29 cellular contexts compared by ENCODE assay signal in genomic region chr18:10417191-10417590, GRCh38. TPM values are rescaled to one million over a fixed set of nuclear protein-coding genes. Genes with fewer than 3 reads are reported as not detected.
DNase-seq lines count a peak whose midpoint lies in the region; FAIRE-seq and TF ChIP-seq lines count a peak whose summit lies in the region.
"Had no signal": no experiment of that assay in that cellular context is flagged by ENCODE, and none has a peak within 500 bp of the region (broad histone marks: within the 10 kb centered on the region; RNA-seq: fewer than 3 reads in every experiment).

No MANE protein-coding gene starts in this region.

- H3K4me1 ChIP-seq in esophagus muscularis mucosa (no peaks in the 10 kb centered on the region), prostate gland (replicated peaks) (no peaks in the 10 kb centered on the region), kidney (ENCODE audit: control insufficient read depth in 1 of 2, insufficient read depth in 1 of 2, low read depth in 1 of 2, low read length in 2 of 2) (no peaks in the 10 kb centered on the region)

- CTCF ChIA-PET in Calu3 (lab: Charles Lee) = no interaction called here

- no peaks in the 10 kb centered on the region for H3K27me3 ChIP-seq in esophagus muscularis mucosa
- no peaks in the 10 kb centered on the region for H3K27me3 ChIP-seq in prostate gland (replicated peaks; ENCODE audit: insufficient read depth)
- H3K27me3 ChIP-seq: heart right ventricle, sigmoid colon had no signal

- no peak overlapping the region for H3K9ac ChIP-seq in kidney (ENCODE audit: low read length in 2 of 2)

- H3K36me3 Mint-ChIP-seq in Calu3 (ENCODE audit: insufficient read depth, unreplicated experiment) = no peaks in the 10 kb centered on the region

- FAIRE-seq in kidney (lab: Jason Lieb, UNC) = no peak
- FAIRE-seq: GM19239, H54 had no signal

- no peak overlapping the region for H3K4me3 ChIP-seq in esophagus muscularis mucosa
- no peak overlapping the region for H3K4me3 ChIP-seq in prostate gland
- no peak overlapping the region for H3K4me3 ChIP-seq in kidney (ENCODE audit: low read length in 2 of 2)
- H3K4me3 ChIP-seq: heart right ventricle, sigmoid colon, thoracic aorta had no signal

- TF ChIP-seq POLR2A in esophagus muscularis mucosa (IDR thresholded peaks at IDR 0.05; ENCODE audit: low read depth) = no peak
- TF ChIP-seq POLR2A in prostate gland (IDR thresholded peaks at IDR 0.05) = no peak

- H3K9me3 Mint-ChIP-seq in Calu3 (ENCODE audit: low read depth, unreplicated experiment) = peaks cover 5% of the 10 kb centered on the region
- H3K9me3 Mint-ChIP-seq: activated T-cell treated with anti-CD3 and anti-CD28 coated beads, Interleukin-2, amount 50 U/mL, for 4 hours had no signal

- H3K36me3 ChIP-seq in esophagus muscularis mucosa (no peaks in the 10 kb centered on the region), prostate gland (no peaks in the 10 kb centered on the region), kidney (ENCODE audit: control insufficient read depth in 1 of 2, insufficient read depth in 2 of 2, low read length in 2 of 2) (no peaks in the 10 kb centered on the region)
- H3K36me3 ChIP-seq: heart right ventricle, sigmoid colon, thoracic aorta had no signal

- intact Hi-C loops in Calu3 (cut with micrococcal nuclease; ENCODE audit: unreplicated experiment) = no loop called here
- intact Hi-C loops in esophagus muscularis mucosa (cut with DNase I) = no loop called here
- intact Hi-C loops in prostate gland (cut with DNase I) = no loop called here
- intact Hi-C loops in kidney (cut with DNase I) = no loop called here

- no TSS peak for BruUV-seq in Calu3 (replicated peaks; lab: Mats Ljungman, UMichigan)

- H3K4me3 Mint-ChIP-seq in Calu3 (ENCODE audit: low read depth, unreplicated experiment) = no peak overlapping the region
- H3K4me3 Mint-ChIP-seq: activated CD4-positive, alpha-beta T cell treated with anti-CD3 and anti-CD28 coated beads for 36 hours; activated T-cell treated with anti-CD3 and anti-CD28 coated beads, Interleukin-2, amount 50 U/mL, for 4 hours had no signal

- H3K4me1 Mint-ChIP-seq in Calu3 (ENCODE audit: low read depth, unreplicated experiment) = no peaks in the 10 kb centered on the region
- H3K4me1 Mint-ChIP-seq: activated CD4-positive, alpha-beta T cell treated with anti-CD3 and anti-CD28 coated beads for 36 hours had no signal

- WGBS in esophagus muscularis mucosa = 96% methylated on average over 2 of the region's 3 CpGs
- WGBS in prostate gland = 47% methylated on average over 3 of the region's 3 CpGs

- no peak overlapping the region for H3K27ac ChIP-seq in esophagus muscularis mucosa (replicated peaks in 1 of 4)
- H3K27ac ChIP-seq in prostate gland = no peak overlapping the region
- H3K27ac ChIP-seq in kidney (ENCODE audit: low read depth in 2 of 2, low read length in 2 of 2) = no peak overlapping the region
- H3K27ac ChIP-seq: heart right ventricle, sigmoid colon had no signal

- H3K27ac Mint-ChIP-seq in Calu3 (ENCODE audit: unreplicated experiment) = no peak overlapping the region
- H3K27ac Mint-ChIP-seq: activated CD4-positive, alpha-beta T cell treated with anti-CD3 and anti-CD28 coated beads for 36 hours had no signal

- TF ChIP-seq EP300 in esophagus muscularis mucosa (IDR thresholded peaks at IDR 0.05) = no peak

- peak; percentile 28 for DNase-seq in Calu3
- DNase-seq in RPMI7951 (ENCODE audit: low read depth) = peak; percentile 27
- DNase-seq in esophagus muscularis mucosa (ENCODE audit: extremely low spot score) = peak; percentile 86
- peak; percentile 32 for DNase-seq in prostate gland (ENCODE audit: low spot score)
- DNase-seq in DMS153 (lab: John Stamatoyannopoulos, UW) = no peak
- no peak for DNase-seq in kidney
- DNase-seq in DMS53 (lab: John Stamatoyannopoulos, UW) = no peak
- no peak for DNase-seq in DMS114 treated with DMSO at 0.1 percent for 48 hours (lab: John Stamatoyannopoulos, UW; ENCODE audit: unreplicated experiment)
- DNase-seq: activated CD4-positive, alpha-beta T cell treated with anti-CD3 and anti-CD28 coated beads for 36 hours; activated gamma-delta T cell treated with Interleukin-2 at 50 U/mL for 16 hours; activated T-cell treated with anti-CD3 and anti-CD28 coated beads, Interleukin-2, amount 50 U/mL, for 4 hours; effector CD4-positive, alpha-beta T cell; foreskin melanocyte; heart right ventricle; left colon; mesendoderm; MM.1S; NCI-H1417 treated with DMSO at 0.1 percent for 48 hours; NCI-H2081 treated with DMSO at 0.1 percent for 48 hours; NCI-H774; Right ventricle myocardium superior; sigmoid colon; stimulated activated CD4-positive, alpha-beta T cell treated with anti-CD3 and anti-CD28 coated beads, Interleukin-15, amount 100 ng/mL, for 24 hours; stimulated activated naive CD4-positive, alpha-beta T cell treated with Interleukin-2 at 50 U/mL for 16 hours had no signal

- H3K27me3 Mint-ChIP-seq in Calu3 (ENCODE audit: unreplicated experiment) = peaks cover 34% of the 10 kb centered on the region

- TF ChIP-seq CTCF in Calu3 (IDR thresholded peaks at IDR 0.05; ENCODE audit: unreplicated experiment) (no peak), esophagus muscularis mucosa (IDR thresholded peaks at IDR 0.05) (no peak), prostate gland (IDR thresholded peaks at IDR 0.05) (no peak), kidney (IDR thresholded peaks at IDR 0.05; ENCODE audit: borderline replicate concordance, extremely low read depth, insufficient read depth) (no peak)

- H3K9me3 ChIP-seq in esophagus muscularis mucosa (peaks cover 0 to 3% (median 0%) of the 10 kb centered on the region in 4 donors), prostate gland (no peaks in the 10 kb centered on the region), kidney (ENCODE audit: control insufficient read depth in 1 of 2, low read length in 2 of 2) (peaks cover 3 to 5% of the 10 kb centered on the region in 2 donors)
- H3K9me3 ChIP-seq: sigmoid colon, thoracic aorta had no signal

RNA-seq across cellular contexts. Expression of gene APCDD1, which starts 37.2 kb away (rescaled TPM):
- total RNA-seq in Calu3 (2022) = 0.51 TPM in 1 of 2 replicates, not detected in the other
- total RNA-seq in RPMI7951 (2014; rRNA removed; shearing (Covaris generic)) = 1.6 and 4.7 TPM in 2 replicates
- total RNA-seq in esophagus muscularis mucosa = 10 to 100 TPM; 30.7 to 51.8 (median 43.4) TPM
- total RNA-seq in prostate gland = 100 to 1,000 TPM in 1 of 2 donors, 10 to 100 TPM in 1; 41.0 to 126 TPM
- 22.9 TPM for total RNA-seq in kidney
- 2.8 TPM for polyA plus RNA-seq in kidney (ENCODE audit: insufficient read depth, low read depth, low replicate concordance)
- total RNA-seq: A172; activated CD4-positive, alpha-beta T cell treated with anti-CD3 and anti-CD28 coated beads for 36 hours; epithelial cell of proximal tubule had no signal

Comparison
In these comparisons a context has a peak if more than half of its experiments do, and no peak if none do; other contexts are left out.
1. DNase-seq: peak in Calu3 (single experiment), RPMI7951 (single experiment), esophagus muscularis mucosa (single experiment) and prostate gland (single experiment); none in DMS153 (single experiment), kidney (single experiment), DMS53 (single experiment) and DMS114 treated with DMSO at 0.1 percent for 48 hours (single experiment).